ENCODE assay signal across 9 cellular contexts in the genomic region with DNA sequence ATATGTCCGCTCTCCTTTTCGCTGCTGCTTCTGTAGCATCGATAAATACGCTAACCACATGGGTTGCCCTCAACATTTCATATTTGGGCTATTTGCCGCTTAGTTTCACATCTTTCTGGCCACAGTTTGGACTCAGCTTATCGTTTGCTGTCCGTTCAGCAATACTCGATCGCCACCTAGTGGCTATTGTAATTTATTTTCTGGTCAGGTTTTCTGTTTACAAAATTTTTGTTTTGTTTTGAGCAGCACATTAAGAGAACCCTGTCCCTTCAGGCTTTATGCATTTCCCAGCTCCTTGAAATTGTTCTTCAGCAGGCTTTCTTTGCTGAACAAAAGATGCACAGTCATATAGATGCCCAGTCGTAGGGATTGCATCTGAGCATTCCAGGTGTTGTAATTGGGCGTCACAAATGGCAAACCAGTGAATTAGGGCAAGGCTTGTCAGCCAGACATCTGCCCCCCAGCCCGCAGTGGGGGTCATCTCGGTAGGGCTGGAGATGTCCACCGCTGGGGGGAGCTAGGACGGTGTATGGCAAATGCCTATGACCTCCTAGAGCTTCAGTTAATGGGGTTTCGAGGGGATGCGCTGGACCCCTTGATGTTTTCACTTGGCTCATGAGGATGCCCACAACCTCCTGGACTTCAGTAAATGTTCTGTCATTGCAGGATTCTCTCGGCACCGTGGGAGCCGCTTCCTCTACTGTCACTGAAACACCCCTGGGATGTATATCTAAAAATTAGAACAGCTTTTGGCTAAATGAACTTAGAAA. TPM values are rescaled to one million over a fixed set of nuclear protein-coding genes. Genes with fewer than 3 reads are reported as not detected.
DNase-seq lines count a peak whose midpoint lies in the region; ATAC-seq, FAIRE-seq and TF ChIP-seq lines count a peak whose summit lies in the region.
"Not testable (repeated sequence)": the region's sequence is repeated elsewhere in the genome, so short reads cannot be mapped to it uniquely, and the experiment has no call there.
"Had no signal": no experiment of that assay in that cellular context is flagged by ENCODE, and none has a peak within 500 bp of the region (broad histone marks: within the 10 kb centered on the region; RNA-seq: fewer than 3 reads in every experiment).

No MANE protein-coding gene starts in this region.

- intact Hi-C loops in kidney (cut with DNase I); pancreas (cut with DNase I): not testable (repeated sequence)

- H3K27ac Mint-ChIP-seq in HFFc6; activated naive CD4-positive, alpha-beta T cell treated with anti-CD3 and anti-CD28 coated beads, Interleukin-2, amount 50 U/mL, for 24 hours: not testable (repeated sequence)

- H3K27ac ChIP-seq in 22Rv1, pancreas: not testable (repeated sequence)
- H3K27ac ChIP-seq in kidney (ENCODE audit: low read depth in 2 of 2, low read length in 2 of 2), result peak overlapping the region in 1 of 2 donors; percentile 17

- H3K9me3 ChIP-seq in endocrine pancreas (ENCODE audit: control insufficient read depth, low read length); kidney (ENCODE audit: control insufficient read depth in 1 of 2, low read length in 2 of 2); pancreas: not testable (repeated sequence)

- TF ChIP-seq CTCF in 22Rv1 (IDR thresholded peaks at IDR 0.05) (peak; percentile 58), HFFc6 (IDR thresholded peaks at IDR 0.05) (peak; percentile 79), pancreas (IDR thresholded peaks at IDR 0.05) (peak; percentile 15 to 53 (median 38))
- not testable (repeated sequence) for TF ChIP-seq CTCF in kidney (IDR thresholded peaks at IDR 0.05; ENCODE audit: borderline replicate concordance, extremely low read depth, insufficient read depth)

- peaks cover 12% of the 10 kb centered on the region; the same call in 1 of the 2 replicates for H3K4me1 Mint-ChIP-seq in HFFc6 (ENCODE audit: low read depth)
- H3K4me1 Mint-ChIP-seq in activated naive CD4-positive, alpha-beta T cell treated with anti-CD3 and anti-CD28 coated beads, Interleukin-2, amount 50 U/mL, for 24 hours, result peaks cover 19% of the 10 kb centered on the region

- not testable (repeated sequence) for H3K4me1 ChIP-seq in endocrine pancreas (ENCODE audit: control insufficient read depth, insufficient read depth, low read length); kidney (ENCODE audit: control insufficient read depth in 1 of 2, insufficient read depth in 1 of 2, low read depth in 1 of 2, low read length in 2 of 2); pancreas

- H3K27me3 ChIP-seq in endocrine pancreas (ENCODE audit: control insufficient read depth, insufficient read depth, low read length); pancreas: not testable (repeated sequence)

- 16 to 18% methylated on average over 20 of the region's 20 CpGs for WGBS in pancreas, 2 donors

- not testable (repeated sequence) for H3K9ac ChIP-seq in endocrine pancreas (ENCODE audit: control insufficient read depth, insufficient read depth, low read length); kidney (ENCODE audit: low read length in 2 of 2)

- H3K36me3 ChIP-seq in endocrine pancreas (ENCODE audit: control insufficient read depth, insufficient read depth, low read length); kidney (ENCODE audit: control insufficient read depth in 1 of 2, insufficient read depth in 2 of 2, low read length in 2 of 2); pancreas: not testable (repeated sequence)

- H3K4me3 Mint-ChIP-seq in HFFc6, result peak overlapping the region; percentile 73
- H3K4me3 Mint-ChIP-seq in activated naive CD4-positive, alpha-beta T cell treated with anti-CD3 and anti-CD28 coated beads, Interleukin-2, amount 50 U/mL, for 24 hours, result peak overlapping the region; percentile 64

- H3K4me3 ChIP-seq in endocrine pancreas (ENCODE audit: control insufficient read depth, insufficient read depth, low read length) (peak overlapping the region; percentile 59), kidney (ENCODE audit: low read length in 2 of 2) (peak overlapping the region; percentile 43 to 61)
- not testable (repeated sequence) for H3K4me3 ChIP-seq in pancreas

- FAIRE-seq in kidney (lab: Jason Lieb, UNC) (peak; percentile 27), pancreas (lab: Jason Lieb, UNC) (peak; percentile 20)

- peaks cover 11% of the 10 kb centered on the region for H3K27me3 Mint-ChIP-seq in HFFc6 (ENCODE audit: insufficient read depth)
- not testable (repeated sequence) for H3K27me3 Mint-ChIP-seq in activated naive CD4-positive, alpha-beta T cell treated with anti-CD3 and anti-CD28 coated beads, Interleukin-2, amount 50 U/mL, for 24 hours

- ATAC-seq in pancreas, result not testable (repeated sequence)

- DNase-seq in EH (ENCODE audit: low read depth) (peak; percentile 50), HFFc6 (peak; percentile 37), RPMI8226 (peak; percentile 70)
- DNase-seq in kidney, pancreas: not testable (repeated sequence)

- H3K36me3 Mint-ChIP-seq in HFFc6 (ENCODE audit: low read depth); activated naive CD4-positive, alpha-beta T cell treated with anti-CD3 and anti-CD28 coated beads, Interleukin-2, amount 50 U/mL, for 24 hours: not testable (repeated sequence)

- not testable (repeated sequence) for H3K9me3 Mint-ChIP-seq in HFFc6; activated naive CD4-positive, alpha-beta T cell treated with anti-CD3 and anti-CD28 coated beads, Interleukin-2, amount 50 U/mL, for 24 hours

RNA-seq across cellular contexts. Expression of a gene that starts 20.9 kb away (rescaled TPM):
- total RNA-seq in HFFc6 (2021; fragmentation: NEBNext Ultra II Directional; extraction: Animal tissue kit (Norgen Biotek cat#: 25700)), result not detected
- total RNA-seq in kidney, result not detected
- polyA plus RNA-seq in kidney (ENCODE audit: insufficient read depth, low read depth, low replicate concordance), result 0.99 TPM
- not detected for total RNA-seq in pancreas
- polyA plus RNA-seq in pancreas, result not detected
- total RNA-seq: sciatic nerve had no signal
